Comparison of ENCODE assay signal across 29 cellular contexts in genomic region chrX:43866423-43866822, GRCh38. TPM values are rescaled to one million over a fixed set of nuclear protein-coding genes. Genes with fewer than 3 reads are reported as not detected.
"Had no signal": no experiment of that assay in that cellular context is flagged by ENCODE, and none has a peak within 500 bp of the region (broad histone marks: within the 10 kb centered on the region; RNA-seq: fewer than 3 reads in every experiment).

No MANE protein-coding gene starts in this region.

- H3K36me3 Mint-ChIP-seq: activated naive CD4-positive, alpha-beta T cell treated with anti-CD3 and anti-CD28 coated beads, Interleukin-2, amount 50 U/mL, for 24 hours; activated naive CD8-positive, alpha-beta T cell treated with anti-CD3 and anti-CD28 coated beads, Interleukin-2, amount 10 ng/mL, durations not matched to agents 7 days and 5 days had no signal

- H3K27me3 ChIP-seq: ascending aorta, cardiac muscle cell had no signal

- ATAC-seq: activated CD8-positive, alpha-beta T cell treated with anti-CD3 and anti-CD28 coated beads for 36 hours; activated T-cell treated with anti-CD3 and anti-CD28 coated beads, Interleukin-2, amount 50 U/mL, for 72 hours; activated T-helper 17 cell treated with anti-CD3 and anti-CD28 coated beads, Interleukin-2, amount 50 U/mL, for 72 hours had no signal

- H3K9me3 ChIP-seq: ascending aorta had no signal

- H3K9me3 Mint-ChIP-seq: activated CD4-positive, alpha-beta T cell treated with anti-CD3 and anti-CD28 coated beads, Interleukin-2, amount 10 ng/mL, durations not matched to agents 24 days and 14 days; activated CD8-positive, alpha-beta T cell treated with anti-CD3 and anti-CD28 coated beads for 36 hours; activated naive CD4-positive, alpha-beta T cell treated with anti-CD3 and anti-CD28 coated beads, Interleukin-2, amount 50 U/mL, for 24 hours; activated naive CD8-positive, alpha-beta T cell treated with anti-CD3 and anti-CD28 coated beads, Interleukin-2, amount 10 ng/mL, durations not matched to agents 7 days and 5 days; activated T-cell treated with anti-CD3 and anti-CD28 coated beads, Interleukin-2, amount 50 U/mL, for 72 hours; activated T-helper 17 cell treated with anti-CD3 and anti-CD28 coated beads, Interleukin-2, amount 50 U/mL, for 72 hours; central memory CD8-positive, alpha-beta T cell; T-helper 1 cell treated with Interleukin-12 subunit alpha and Interleukin-12 subunit beta and Interleukin-4 antibody, amounts not matched to agents 30 μg/mL and 1 μg/mL, for 36 hours; T-helper 2 cell treated with Interferon-gamma antibody and Interleukin-4, amounts not matched to agents 5 μg/mL and 100 μg/mL, for 36 hours had no signal

- H3K27me3 Mint-ChIP-seq: activated CD4-positive, alpha-beta T cell treated with anti-CD3 and anti-CD28 coated beads, Interleukin-2, amount 10 ng/mL, durations not matched to agents 24 days and 14 days had no signal

- H3K27ac Mint-ChIP-seq: activated CD4-positive, alpha-beta T cell treated with anti-CD3 and anti-CD28 coated beads, Interleukin-2, amount 10 ng/mL, durations not matched to agents 24 days and 14 days; activated CD8-positive, alpha-beta T cell treated with anti-CD3 and anti-CD28 coated beads for 36 hours; activated naive CD4-positive, alpha-beta T cell treated with anti-CD3 and anti-CD28 coated beads, Interleukin-2, amount 50 U/mL, for 24 hours; activated naive CD8-positive, alpha-beta T cell treated with anti-CD3 and anti-CD28 coated beads, Interleukin-2, amount 10 ng/mL, durations not matched to agents 7 days and 5 days; activated T-cell treated with anti-CD3 and anti-CD28 coated beads, Interleukin-2, amount 50 U/mL, for 72 hours; activated T-helper 17 cell treated with anti-CD3 and anti-CD28 coated beads, Interleukin-2, amount 50 U/mL, for 72 hours; T-helper 1 cell treated with Interleukin-12 subunit alpha and Interleukin-12 subunit beta and Interleukin-4 antibody, amounts not matched to agents 30 μg/mL and 1 μg/mL, for 36 hours; T-helper 2 cell treated with Interferon-gamma antibody and Interleukin-4, amounts not matched to agents 5 μg/mL and 100 μg/mL, for 36 hours had no signal

- H3K36me3 ChIP-seq: ascending aorta, cardiac muscle cell had no signal

- H2AFZ ChIP-seq: PC-9 had no signal

- H3K4me1 Mint-ChIP-seq: activated CD4-positive, alpha-beta T cell treated with anti-CD3 and anti-CD28 coated beads, Interleukin-2, amount 10 ng/mL, durations not matched to agents 24 days and 14 days; activated naive CD4-positive, alpha-beta T cell treated with anti-CD3 and anti-CD28 coated beads, Interleukin-2, amount 50 U/mL, for 24 hours; activated naive CD8-positive, alpha-beta T cell treated with anti-CD3 and anti-CD28 coated beads, Interleukin-2, amount 10 ng/mL, durations not matched to agents 7 days and 5 days; activated T-helper 17 cell treated with anti-CD3 and anti-CD28 coated beads, Interleukin-2, amount 50 U/mL, for 72 hours; central memory CD8-positive, alpha-beta T cell had no signal

- H3K4me3 ChIP-seq: ascending aorta, cardiac muscle cell, PC-9 had no signal

- H3K4me3 Mint-ChIP-seq: activated CD4-positive, alpha-beta T cell treated with anti-CD3 and anti-CD28 coated beads, Interleukin-2, amount 10 ng/mL, durations not matched to agents 24 days and 14 days; activated CD8-positive, alpha-beta T cell treated with anti-CD3 and anti-CD28 coated beads for 36 hours; activated naive CD4-positive, alpha-beta T cell treated with anti-CD3 and anti-CD28 coated beads, Interleukin-2, amount 50 U/mL, for 24 hours; activated naive CD8-positive, alpha-beta T cell treated with anti-CD3 and anti-CD28 coated beads, Interleukin-2, amount 10 ng/mL, durations not matched to agents 7 days and 5 days; activated T-cell treated with anti-CD3 and anti-CD28 coated beads, Interleukin-2, amount 50 U/mL, for 72 hours; activated T-helper 17 cell treated with anti-CD3 and anti-CD28 coated beads, Interleukin-2, amount 50 U/mL, for 72 hours; central memory CD8-positive, alpha-beta T cell; T-helper 1 cell treated with Interleukin-12 subunit alpha and Interleukin-12 subunit beta and Interleukin-4 antibody, amounts not matched to agents 30 μg/mL and 1 μg/mL, for 36 hours; T-helper 2 cell treated with Interferon-gamma antibody and Interleukin-4, amounts not matched to agents 5 μg/mL and 100 μg/mL, for 36 hours had no signal

- H3K9ac ChIP-seq: KMS-11 had no signal

- H3K4me2 ChIP-seq: KMS-11, PC-9 had no signal

- H3K27ac ChIP-seq: ascending aorta, cardiac muscle cell, KMS-11, PC-9 had no signal

- DNase-seq: activated CD4-positive, alpha-beta T cell treated with anti-CD3 and anti-CD28 coated beads, Interleukin-2, amount 10 ng/mL, durations not matched to agents 24 days and 14 days; activated CD4-positive, alpha-beta T cell treated with anti-CD3 and anti-CD28 coated beads, Interleukin-2, amount 50 U/mL, for 4 hours; activated CD8-positive, alpha-beta T cell treated with anti-CD3 and anti-CD28 coated beads for 36 hours; activated gamma-delta T cell; activated naive CD4-positive, alpha-beta T cell treated with Interleukin-2 at 50 U/mL for 16 hours; activated naive CD8-positive, alpha-beta T cell treated with anti-CD3 and anti-CD28 coated beads, Interleukin-2, amount 10 ng/mL, durations not matched to agents 7 days and 5 days; activated T-cell treated with anti-CD3 and anti-CD28 coated beads, Interleukin-2, amount 50 U/mL, for 1 hour; activated T-cell treated with anti-CD3 and anti-CD28 coated beads, Interleukin-2, amount 50 U/mL, for 72 hours; amygdala; NCI-H1092; NCI-H1436 treated with DMSO at 0.1 percent for 48 hours; NCI-H1694 treated with DMSO at 0.1 percent for 48 hours; NCI-H2029; NCI-H345; NCI-H524 treated with DMSO at 0.1 percent for 48 hours; PC-9; Right ventricle myocardium superior had no signal

RNA-seq across cellular contexts. Expression of gene MAOB, which starts 15.8 kb away (rescaled TPM):
- total RNA-seq: activated CD4-positive, alpha-beta T cell treated with anti-CD3 and anti-CD28 coated beads, Interleukin-2, amount 10 ng/mL, durations not matched to agents 24 days and 14 days; activated CD8-positive, alpha-beta memory T cell treated with anti-CD3 and anti-CD28 coated beads for 36 hours; activated CD8-positive, alpha-beta T cell treated with anti-CD3 and anti-CD28 coated beads for 36 hours; activated naive CD8-positive, alpha-beta T cell treated with anti-CD3 and anti-CD28 coated beads, Interleukin-2, amount 10 ng/mL, durations not matched to agents 7 days and 5 days; activated T-helper 17 cell treated with anti-CD3 and anti-CD28 coated beads, Interleukin-2, amount 50 U/mL, for 72 hours; LHCN-M2; NCI-H460; OCI-LY7 had no signal
